8 cellular contexts compared by ENCODE assay signal in the genomic region with DNA sequence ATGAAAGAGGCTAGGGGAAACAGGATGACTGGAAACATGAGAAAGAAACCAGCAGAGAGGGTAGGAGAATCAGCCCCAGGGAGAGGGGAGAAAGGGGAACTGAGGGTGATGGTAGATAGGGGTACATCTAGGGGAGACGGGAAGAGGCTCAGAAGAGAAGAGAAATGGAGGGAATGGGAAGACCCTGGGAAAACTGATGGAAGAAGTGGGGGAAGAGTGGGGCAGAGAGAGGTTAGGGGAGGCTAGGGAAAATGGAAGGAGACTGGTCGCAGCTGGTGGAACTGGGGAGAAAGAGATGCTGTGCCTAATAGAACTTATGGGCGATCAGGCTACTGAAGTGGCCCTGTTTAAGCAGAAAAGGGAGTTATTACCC. TPM values are rescaled to one million over a fixed set of nuclear protein-coding genes. Genes with fewer than 3 reads are reported as not detected.
DNase-seq lines count a peak whose midpoint lies in the region; ATAC-seq, FAIRE-seq and TF ChIP-seq lines count a peak whose summit lies in the region.

No MANE protein-coding gene starts in this region.

- no peaks in the 10 kb centered on the region for H3K9me3 ChIP-seq in BLaER1 treated with 17β-estradiol and CSF1 and Interleukin-3, amounts not matched to agents 10 nM and 100 nM (replicated peaks in 1 of 11)
- H3K9me3 ChIP-seq in Peyer's patch (no peaks in the 10 kb centered on the region), endothelial cell of umbilical vein (replicated peaks; ENCODE audit: control insufficient read depth, insufficient read depth, low read length) (no peaks in the 10 kb centered on the region)

- H3K27me3 Mint-ChIP-seq in osteocyte (ENCODE audit: unreplicated experiment): no peaks in the 10 kb centered on the region

- H3K4me3 Mint-ChIP-seq in osteocyte (ENCODE audit: unreplicated experiment): peak overlapping the region; percentile 76

- peak overlapping the region in 7 of 11 experiments; percentile 24 to 76 (median 56); a peak in 12 of 22 replicates for H3K27ac ChIP-seq in BLaER1 treated with 17β-estradiol and CSF1 and Interleukin-3, amounts not matched to agents 10 nM and 100 nM
- peak overlapping the region; percentile 38 to 74 (median 54) for H3K27ac ChIP-seq in Peyer's patch
- H3K27ac ChIP-seq in endothelial cell of umbilical vein (ENCODE audit: insufficient read depth, low read depth, low read length): peak overlapping the region; percentile 79

- BruUV-seq in endothelial cell of umbilical vein (replicated peaks; lab: Mats Ljungman, UMichigan): no TSS peak

- H3K4me2 ChIP-seq in BLaER1 treated with 17β-estradiol and CSF1 and Interleukin-3, amounts not matched to agents 10 nM and 100 nM: peak overlapping the region; percentile 67 to 92 (median 79); a peak in 21 of 22 replicates
- peak overlapping the region; percentile 91 for H3K4me2 ChIP-seq in endothelial cell of umbilical vein (ENCODE audit: insufficient read depth, low read length)

- H3K4me1 ChIP-seq in BLaER1 treated with 17β-estradiol and CSF1 and Interleukin-3, amounts not matched to agents 10 nM and 100 nM: peaks cover 10 to 26% (median 15%) of the 10 kb centered on the region in 10 experiments; a peak in 19 of 20 replicates
- H3K4me1 ChIP-seq in Peyer's patch: peaks cover 0 to 8% (median 2%) of the 10 kb centered on the region in 4 donors
- H3K4me1 ChIP-seq in endothelial cell of umbilical vein (ENCODE audit: control insufficient read depth, extremely low read depth, insufficient read depth, low read length): peaks cover 32% of the 10 kb centered on the region

- no peaks in the 10 kb centered on the region for H3K27me3 ChIP-seq in BLaER1 treated with 17β-estradiol and CSF1 and Interleukin-3, amounts not matched to agents 10 nM and 100 nM
- H3K27me3 ChIP-seq in Peyer's patch (no peaks in the 10 kb centered on the region), endothelial cell of umbilical vein (ENCODE audit: control insufficient read depth in 2 of 2, insufficient read depth in 2 of 2, low read length in 2 of 2) (no peaks in the 10 kb centered on the region)

- no peaks in the 10 kb centered on the region for H3K9me3 Mint-ChIP-seq in osteocyte (ENCODE audit: unreplicated experiment)

- TF ChIP-seq POLR2A in Peyer's patch (IDR thresholded peaks at IDR 0.05): no peak
- no peak for TF ChIP-seq POLR2A in endothelial cell of umbilical vein (IDR thresholded peaks at IDR 0.05; ENCODE audit: low read depth, low read length)

- FAIRE-seq in endothelial cell of umbilical vein (lab: Jason Lieb, UNC): no peak

- H2AFZ ChIP-seq in endothelial cell of umbilical vein (ENCODE audit: low read depth, low read length): peak overlapping the region; percentile 9

- H4K20me1 ChIP-seq in BLaER1 treated with 17β-estradiol and CSF1 and Interleukin-3, amounts not matched to agents 10 nM and 100 nM: no peaks in the 10 kb centered on the region
- no peaks in the 10 kb centered on the region for H4K20me1 ChIP-seq in endothelial cell of umbilical vein (replicated peaks; ENCODE audit: control insufficient read depth, extremely low read depth, insufficient read depth, low read length)

- TF ChIP-seq CTCF in Peyer's patch (IDR thresholded peaks at IDR 0.05) (no peak), endothelial cell of umbilical vein (IDR thresholded peaks at IDR 0.05; ENCODE audit: extremely low read depth in 1 of 2, insufficient read depth in 1 of 2, low read depth in 1 of 2, low read length in 2 of 2) (no peak), osteocyte (IDR thresholded peaks at IDR 0.05) (no peak)

- DNase-seq in Peyer's patch (no peak), endothelial cell of umbilical vein (ENCODE audit: low read depth, low spot score) (no peak), osteocyte (ENCODE audit: extremely low spot score, unreplicated experiment) (no peak), NCI-H524 (lab: John Stamatoyannopoulos, UW) (no peak), AML-193 (lab: John Stamatoyannopoulos, UW) (no peak), RPMI8226 (no peak)

- H3K36me3 Mint-ChIP-seq in osteocyte (ENCODE audit: unreplicated experiment): no peaks in the 10 kb centered on the region

- no peaks in the 10 kb centered on the region for H3K9me1 ChIP-seq in endothelial cell of umbilical vein (replicated peaks; ENCODE audit: control insufficient read depth, extremely low read depth, insufficient read depth, low read length)

- peaks cover 13% of the 10 kb centered on the region for H3K4me1 Mint-ChIP-seq in osteocyte (ENCODE audit: unreplicated experiment)

- ATAC-seq in GM19351 (IDR thresholded peaks at IDR 0.05; ENCODE audit: unreplicated experiment): no peak

- CTCF ChIA-PET in endothelial cell of umbilical vein (lab: Charles Lee): interaction anchor here (0.5 to 6.9 kb wide), 5 partner anchors 26 to 267 kb away, joined by 3 to 82 read pairs (median 5); a partner anchor contains a TSS

- POLR2A ChIA-PET in endothelial cell of umbilical vein (lab: Charles Lee): no interaction called here

- peaks cover 38% of the 10 kb centered on the region for H3K79me2 ChIP-seq in endothelial cell of umbilical vein (ENCODE audit: control insufficient read depth, insufficient read depth, low read length)

- H3K4me3 ChIP-seq in BLaER1 treated with 17β-estradiol and CSF1 and Interleukin-3, amounts not matched to agents 10 nM and 100 nM: peak overlapping the region in 8 of 10 experiments; percentile 36 to 69 (median 56); a peak in 17 of 20 replicates
- H3K4me3 ChIP-seq in Peyer's patch (peak overlapping the region; percentile 12 to 49 (median 34)), endothelial cell of umbilical vein (replicated peaks in 1 of 3; ENCODE audit: insufficient read depth in 1 of 3, low read depth in 1 of 3, low read length in 3 of 3) (peak overlapping the region; percentile 70 to 93 (median 80))

- H3K27ac Mint-ChIP-seq in osteocyte (ENCODE audit: unreplicated experiment): peak overlapping the region; percentile 74

- intact Hi-C loops in endothelial cell of umbilical vein (cut with micrococcal nuclease): loop anchor here (1.0 to 5.0 kb wide), 4 partner anchors 35 to 445 kb away; a partner anchor contains a TSS

- H3K36me3 ChIP-seq in BLaER1 treated with 17β-estradiol and CSF1 and Interleukin-3, amounts not matched to agents 10 nM and 100 nM: peaks cover 0 to 18% (median 5%) of the 10 kb centered on the region in 11 experiments; a peak in 12 of 22 replicates
- H3K36me3 ChIP-seq in Peyer's patch: peaks cover 0 to 9% (median 0%) of the 10 kb centered on the region in 3 donors
- peaks cover 9 to 11% of the 10 kb centered on the region in 2 experiments for H3K36me3 ChIP-seq in endothelial cell of umbilical vein (ENCODE audit: control insufficient read depth in 2 of 2, extremely low read depth in 1 of 2, insufficient read depth in 2 of 2, low read length in 2 of 2)

- peak overlapping the region; percentile 11 to 79 (median 61); a peak in 20 of 22 replicates for H3K9ac ChIP-seq in BLaER1 treated with 17β-estradiol and CSF1 and Interleukin-3, amounts not matched to agents 10 nM and 100 nM
- H3K9ac ChIP-seq in endothelial cell of umbilical vein (replicated peaks; ENCODE audit: extremely low read depth, insufficient read depth, low read length): peak overlapping the region; percentile 89

- dilution Hi-C loops in endothelial cell of umbilical vein (cut with MboI; ENCODE audit: extremely low pct_ligation_motif_present, low sequenced_read_pairs): no loop called here

TF ChIP-seq in endothelial cell of umbilical vein, 7 proteins besides CTCF, POLR2A, EP300 and RAD21 (continues in another document):
- TF ChIP-seq MYC (IDR thresholded peaks at IDR 0.05; ENCODE audit: low read depth, low read length) (no peak), FOS (IDR thresholded peaks at IDR 0.05; ENCODE audit: borderline replicate concordance, insufficient read depth, low read length) (no peak), EZH2 (IDR thresholded peaks at IDR 0.05; ENCODE audit: borderline replicate concordance, low read depth, low read length, severe bottlenecking) (no peak), GATA2 (IDR thresholded peaks at IDR 0.05; ENCODE audit: insufficient read depth, insufficient read length, low read depth, low read length) (no peak)

RNA-seq across cellular contexts. Expression of a gene that starts 0.5 kb away (rescaled TPM):
- 10 to 100 TPM; 14.2 to 51.2 (median 25.8) TPM for total RNA-seq in Peyer's patch
- total RNA-seq in endothelial cell of umbilical vein: 228 and 251 TPM in 2 replicates
- 376 and 414 TPM in 2 replicates for polyA plus RNA-seq in endothelial cell of umbilical vein
- 280 and 408 TPM in 2 replicates for polyA plus RNA-seq in endothelial cell of umbilical vein (2011; cell fraction: cytosol; rRNA removed)
- polyA plus RNA-seq in endothelial cell of umbilical vein (2011; cell fraction: nucleus; rRNA removed): 149 and 172 TPM in 2 replicates
- polyA plus RNA-seq in endothelial cell of umbilical vein (2012): 386 and 422 TPM in 2 replicates
- 229 and 241 TPM in 2 replicates for polyA minus RNA-seq in endothelial cell of umbilical vein
- 18.9 TPM for polyA minus RNA-seq in endothelial cell of umbilical vein (2011; cell fraction: cytosol; rRNA and poly(A)+ RNA removed)
- 92.7 and 104 TPM in 2 replicates for polyA minus RNA-seq in endothelial cell of umbilical vein (2011; cell fraction: nucleus; rRNA and poly(A)+ RNA removed)
- 3.2 and 3.3 TPM in 2 replicates for total RNA-seq in osteocyte

RNA-seq across cellular contexts. Expression of a gene that starts 25.3 kb away (rescaled TPM):
- total RNA-seq in Peyer's patch (10 to 100 TPM; 18.2 to 38.3 (median 33.8) TPM), endothelial cell of umbilical vein (37.5 and 39.5 TPM in 2 replicates), osteocyte (16.8 and 17.5 TPM in 2 replicates)
- polyA plus RNA-seq in endothelial cell of umbilical vein: 29.1 and 30.1 TPM in 2 replicates
- 33.9 and 35.0 TPM in 2 replicates for polyA plus RNA-seq in endothelial cell of umbilical vein (2011; cell fraction: cytosol; rRNA removed)
- 23.0 and 25.4 TPM in 2 replicates for polyA plus RNA-seq in endothelial cell of umbilical vein (2011; cell fraction: nucleus; rRNA removed)
- 46.6 and 49.7 TPM in 2 replicates for polyA plus RNA-seq in endothelial cell of umbilical vein (2012)
- 22.1 and 23.2 TPM in 2 replicates for polyA minus RNA-seq in endothelial cell of umbilical vein
- polyA minus RNA-seq in endothelial cell of umbilical vein (2011; cell fraction: cytosol; rRNA and poly(A)+ RNA removed): 12.5 TPM
- 5.7 and 5.9 TPM in 2 replicates for polyA minus RNA-seq in endothelial cell of umbilical vein (2011; cell fraction: nucleus; rRNA and poly(A)+ RNA removed)

RNA-seq across cellular contexts. Expression of a gene that starts 54.1 kb away (rescaled TPM):
- total RNA-seq in Peyer's patch (1 to 10 TPM in 2 of 4 donors, under 1 TPM in 1, not detected in 1; 0.70 to 2.7 (median 1.3) TPM), endothelial cell of umbilical vein (0.27 and 0.32 TPM in 2 replicates), osteocyte (0.54 and 0.63 TPM in 2 replicates)
- polyA plus RNA-seq in endothelial cell of umbilical vein: 0.48 and 0.54 TPM in 2 replicates
- 0.44 and 0.48 TPM in 2 replicates for polyA plus RNA-seq in endothelial cell of umbilical vein (2011; cell fraction: cytosol; rRNA removed)
- polyA plus RNA-seq in endothelial cell of umbilical vein (2011; cell fraction: nucleus; rRNA removed): 0.27 and 0.28 TPM in 2 replicates
- 1.5 and 2.5 TPM in 2 replicates for polyA plus RNA-seq in endothelial cell of umbilical vein (2012)
- polyA minus RNA-seq in endothelial cell of umbilical vein: 0.19 and 0.28 TPM in 2 replicates
- polyA minus RNA-seq in endothelial cell of umbilical vein (2011; cell fraction: cytosol; rRNA and poly(A)+ RNA removed): 0.20 TPM
- 0.10 and 0.24 TPM in 2 replicates for polyA minus RNA-seq in endothelial cell of umbilical vein (2011; cell fraction: nucleus; rRNA and poly(A)+ RNA removed)
